Comparison of ENCODE assay signal across 1 cellular context in the genomic region with DNA sequence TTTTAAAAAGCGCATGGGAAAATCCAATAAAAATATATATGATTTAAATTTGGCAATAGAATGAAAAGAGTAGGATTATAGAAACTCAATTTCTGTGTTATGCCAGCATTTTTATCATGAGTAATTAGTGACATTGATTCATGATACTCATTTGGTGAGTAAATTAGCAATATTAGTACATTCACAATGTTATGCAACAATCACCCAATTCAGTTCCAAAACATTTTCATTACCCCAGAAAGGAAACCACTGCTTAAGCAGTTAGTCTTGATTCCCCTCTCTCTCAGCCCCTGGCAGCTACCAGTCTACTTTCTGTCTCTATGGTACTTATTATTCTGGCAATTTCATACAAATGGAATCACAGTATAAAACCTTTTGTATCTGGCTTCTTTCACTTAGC.
TF ChIP-seq lines count a peak whose summit lies in the region.

No MANE protein-coding gene starts in this region.

TF ChIP-seq in A549, 52 proteins besides CTCF, POLR2A, EP300 and RAD21 (continued from another document):
- TF ChIP-seq NFE2L2 (conservative IDR thresholded peaks at IDR 0.05; ENCODE audit: low read length) = no peak
- no peak for TF ChIP-seq MYC (IDR thresholded peaks at IDR 0.05; ENCODE audit: borderline replicate concordance, low read length)
- no peak for TF ChIP-seq KDM5A (IDR thresholded peaks at IDR 0.05)
- no peak for TF ChIP-seq PHF8 (IDR thresholded peaks at IDR 0.05; ENCODE audit: borderline replicate concordance, low read depth)
